Comparison of ENCODE assay signal across 13 cellular contexts in genomic region chr21:38498057-38498833, GRCh38. TPM values are rescaled to one million over a fixed set of nuclear protein-coding genes. Genes with fewer than 3 reads are reported as not detected.
A peak's percentile ranks its signal among the peaks of the same experiment; 100 is the strongest.
DNase-seq lines count a peak whose midpoint lies in the region; ATAC-seq and TF ChIP-seq lines count a peak whose summit lies in the region.
"Had no signal": no experiment of that assay in that cellular context is flagged by ENCODE, and none has a peak within 500 bp of the region (broad histone marks: within the 10 kb centered on the region; RNA-seq: fewer than 3 reads in every experiment).

A gene with protein sequence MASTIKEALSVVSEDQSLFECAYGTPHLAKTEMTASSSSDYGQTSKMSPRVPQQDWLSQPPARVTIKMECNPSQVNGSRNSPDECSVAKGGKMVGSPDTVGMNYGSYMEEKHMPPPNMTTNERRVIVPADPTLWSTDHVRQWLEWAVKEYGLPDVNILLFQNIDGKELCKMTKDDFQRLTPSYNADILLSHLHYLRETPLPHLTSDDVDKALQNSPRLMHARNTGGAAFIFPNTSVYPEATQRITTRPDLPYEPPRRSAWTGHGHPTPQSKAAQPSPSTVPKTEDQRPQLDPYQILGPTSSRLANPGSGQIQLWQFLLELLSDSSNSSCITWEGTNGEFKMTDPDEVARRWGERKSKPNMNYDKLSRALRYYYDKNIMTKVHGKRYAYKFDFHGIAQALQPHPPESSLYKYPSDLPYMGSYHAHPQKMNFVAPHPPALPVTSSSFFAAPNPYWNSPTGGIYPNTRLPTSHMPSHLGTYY (minus strand): TSS chr21:38498477. CDS start chr21:38498380, 97 bp downstream.

- intact Hi-C loops in adrenal gland (cut with DNase I) (no loop called here), PC-3 (cut with micrococcal nuclease) (no loop called here)

- no TSS peak for BruUV-seq in PC-3 (replicated peaks; lab: Mats Ljungman, UMichigan)

- H4K20me1 ChIP-seq in PC-3 (ENCODE audit: low read length) = no peaks in the 10 kb centered on the region

- no peak within 1 kb of the TSS for H3K4me2 ChIP-seq in PC-3 (ENCODE audit: low read length)

- CTCF ChIA-PET in PC-3 (lab: Charles Lee) = no interaction called here

- H3K27me3 ChIP-seq in adrenal gland = no peaks in the 10 kb centered on the region
- no peaks in the 10 kb centered on the region for H3K27me3 ChIP-seq in tibial nerve
- peaks cover 37% of the 10 kb centered on the region for H3K27me3 ChIP-seq in PC-3 (ENCODE audit: low read length)

- H3K27ac ChIP-seq in adrenal gland = peak within 1 kb of the TSS in 3 of 5 donors; percentile 10 to 81 (median 47)
- H3K27ac ChIP-seq in tibial nerve = peak within 1 kb of the TSS in 3 of 4 donors; percentile 50 to 78 (median 57)
- H3K27ac ChIP-seq in PC-3 (ENCODE audit: low read length) = no peak within 1 kb of the TSS

- peaks cover 29% of the 10 kb centered on the region for H3K4me1 Mint-ChIP-seq in nephron

- peak within 1 kb of the TSS in 1 of 3 experiments; percentile 50 for H3K27ac Mint-ChIP-seq in nephron
- H3K27ac Mint-ChIP-seq: T-helper 17 cell had no signal

- H3K9me3 ChIP-seq in adrenal gland (replicated peaks in 1 of 3) = no peaks in the 10 kb centered on the region
- H3K9me3 ChIP-seq in tibial nerve = no peaks in the 10 kb centered on the region
- no peaks in the 10 kb centered on the region for H3K9me3 ChIP-seq in PC-3 (ENCODE audit: low read length)

- ATAC-seq in PC-3 = no peak
- no peak for ATAC-seq in GM21447 (IDR thresholded peaks at IDR 0.05; ENCODE audit: unreplicated experiment)
- ATAC-seq: T-helper 17 cell had no signal

- no peaks in the 10 kb centered on the region for H3K9me3 Mint-ChIP-seq in nephron

- no peak within 1 kb of the TSS for H2AFZ ChIP-seq in PC-3 (ENCODE audit: low read length)

- H3F3A ChIP-seq in PC-3 (ENCODE audit: low read length, unreplicated experiment) = no peaks in the 10 kb centered on the region

- no peaks in the 10 kb centered on the region for H3K9me2 ChIP-seq in PC-3 (replicated peaks; ENCODE audit: low read length)

- H3K27me3 Mint-ChIP-seq in nephron (ENCODE audit: low read depth) = peaks cover 3% of the 10 kb centered on the region

- H3K79me2 ChIP-seq in PC-3 (ENCODE audit: low read length) = no peaks in the 10 kb centered on the region

- no peaks in the 10 kb centered on the region for H3K4me1 ChIP-seq in adrenal gland (replicated peaks in 1 of 2)
- no peaks in the 10 kb centered on the region for H3K4me1 ChIP-seq in tibial nerve
- H3K4me1 ChIP-seq in PC-3 (ENCODE audit: insufficient read depth, low read length) = no peaks in the 10 kb centered on the region

- H3K36me3 ChIP-seq in adrenal gland (replicated peaks in 1 of 2) = no peaks in the 10 kb centered on the region
- no peaks in the 10 kb centered on the region for H3K36me3 ChIP-seq in tibial nerve
- no peaks in the 10 kb centered on the region for H3K36me3 ChIP-seq in PC-3 (ENCODE audit: low read depth, low read length)

- 55 to 66% (median 62%) methylated on average over 12 of the region's 12 CpGs for WGBS in adrenal gland, 4 donors
- WGBS in tibial nerve, 2 donors = 69 to 74% methylated on average over 12 of the region's 12 CpGs

- H3K9ac ChIP-seq in PC-3 (ENCODE audit: low read length) = no peak within 1 kb of the TSS

- TF ChIP-seq POLR2A in adrenal gland (IDR thresholded peaks at IDR 0.05) = no peak
- no peak for TF ChIP-seq POLR2A in tibial nerve (IDR thresholded peaks at IDR 0.05)

- H3K4me3 ChIP-seq in adrenal gland (peak within 1 kb of the TSS in 1 of 4 donors; percentile 35), tibial nerve (peak within 1 kb of the TSS in 3 of 4 donors; percentile 7 to 38 (median 11)), PC-3 (ENCODE audit: low read length) (no peak within 1 kb of the TSS)

- DNase-seq in adrenal gland = no peak
- DNase-seq in glomerular endothelial cell (ENCODE audit: extremely low read depth, low read depth, low spot score) = peak; percentile 88
- no peak for DNase-seq in tibial nerve (ENCODE audit: low spot score in 2 of 2)
- no peak for DNase-seq in PC-3
- DNase-seq in NCI-H146 treated with DMSO at 0.1 percent for 48 hours (lab: John Stamatoyannopoulos, UW; ENCODE audit: unreplicated experiment) = no peak
- no peak for DNase-seq in NCI-H2227 (lab: John Stamatoyannopoulos, UW; ENCODE audit: unreplicated experiment)
- DNase-seq: H7, islet precursor cell, NCI-H146, retina, T-helper 17 cell had no signal

- H3K4me3 Mint-ChIP-seq in nephron = peak within 1 kb of the TSS in 2 of 3 experiments; percentile 15 to 26
- H3K4me3 Mint-ChIP-seq: T-helper 17 cell had no signal

- POLR2A ChIA-PET in PC-3 (lab: Charles Lee; ENCODE audit: unreplicated experiment) = no interaction called here

- TF ChIP-seq CTCF in adrenal gland (IDR thresholded peaks at IDR 0.05) (no peak), nephron (IDR thresholded peaks at IDR 0.05; ENCODE audit: unreplicated experiment in 3 of 3) (no peak), tibial nerve (IDR thresholded peaks at IDR 0.05) (no peak), PC-3 (conservative IDR thresholded peaks at IDR 0.05; ENCODE audit: low read depth, low read length) (no peak)

- H3K36me3 Mint-ChIP-seq in nephron (ENCODE audit: low read depth) = no peaks in the 10 kb centered on the region

- TF ChIP-seq EP300 in tibial nerve (IDR thresholded peaks at IDR 0.05) = peak; percentile 44 to 71

RNA-seq across cellular contexts. Expression of the gene that starts here (rescaled TPM):
- total RNA-seq in adrenal gland (10 to 100 TPM in 6 of 8 donors, 1 to 10 TPM in 2; 4.0 to 16.3 (median 12.6) TPM), glomerular endothelial cell (73.8 and 118 TPM in 2 replicates), tibial nerve (10 to 100 TPM in 3 of 4 donors, 1 to 10 TPM in 1; 5.9 to 20.4 (median 17.6) TPM), PC-3 (2014; rRNA removed) (not detected in 2 replicates)
- 10 to 100 TPM in 1 of 3 donors, 1 to 10 TPM in 2; 5.1 to 11.3 (median 8.5) TPM for polyA plus RNA-seq in adrenal gland
- total RNA-seq: T-helper 17 cell had no signal
